In the genomic region with DNA sequence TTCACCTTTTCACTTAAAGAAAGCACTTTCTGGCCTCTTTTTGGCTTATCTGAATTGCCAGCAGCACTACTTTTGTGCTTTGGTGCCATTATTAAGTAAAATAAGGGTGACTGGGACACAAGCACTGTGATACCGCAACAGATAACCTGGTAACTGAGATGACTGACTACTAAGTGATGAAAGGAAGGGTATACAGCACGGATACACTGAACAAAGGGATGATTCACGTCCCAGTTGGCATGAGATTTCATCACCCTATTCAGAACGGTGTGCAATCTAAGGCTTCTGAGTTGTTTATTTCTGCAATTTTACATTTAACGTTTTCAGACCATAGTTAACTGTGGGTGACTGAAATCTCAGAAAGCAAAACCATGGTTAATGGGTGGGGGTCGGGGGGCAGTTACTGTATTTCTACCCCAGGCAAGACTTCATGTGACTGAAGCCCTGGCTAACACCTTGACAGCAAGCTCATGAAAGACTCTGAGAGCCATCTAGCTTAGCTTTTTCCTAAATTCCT, we compare ENCODE assay signal across 13 cellular contexts.
DNase-seq lines count a peak whose midpoint lies in the region; ATAC-seq, FAIRE-seq and TF ChIP-seq lines count a peak whose summit lies in the region.
"Had no signal": no experiment of that assay in that cellular context is flagged by ENCODE, and none has a peak within 500 bp of the region (broad histone marks: within the 10 kb centered on the region; RNA-seq: fewer than 3 reads in every experiment).

No MANE protein-coding gene starts in this region.

- no peak overlapping the region for H3K4me3 ChIP-seq in small intestine (ENCODE audit: low read depth in 1 of 2, low read length in 2 of 2)
- H3K4me3 ChIP-seq: tibial artery had no signal

- CTCF ChIA-PET in RWPE1 (lab: Yijun Ruan, JAX) = no interaction called here

- no peaks in the 10 kb centered on the region for H3K36me3 Mint-ChIP-seq in activated T-cell treated with anti-CD3 and anti-CD28 coated beads, Interleukin-2, amount 50 U/mL, for 72 hours (ENCODE audit: insufficient read depth in 2 of 2)
- no peaks in the 10 kb centered on the region for H3K36me3 Mint-ChIP-seq in activated T-cell treated with anti-CD3 and anti-CD28 coated beads, Interleukin-2, amount 50 U/mL, for 4 hours (ENCODE audit: insufficient read depth)

- peak; percentile 57 to 63 for ATAC-seq in activated T-cell treated with anti-CD3 and anti-CD28 coated beads, Interleukin-2, amount 50 U/mL, for 72 hours (replicated peaks in 1 of 2)
- ATAC-seq in activated T-cell treated with anti-CD3 and anti-CD28 coated beads, Interleukin-2, amount 50 U/mL, for 4 hours = no peak
- ATAC-seq: left ventricle myocardium superior had no signal

- no peak for TF ChIP-seq CTCF in RWPE1 (conservative IDR thresholded peaks at IDR 0.05; ENCODE audit: low read depth)

- FAIRE-seq in urothelium cell line (lab: Jason Lieb, UNC) (peak; percentile 79), small intestine (lab: Jason Lieb, UNC) (no peak)

- no peak overlapping the region for H3K27ac Mint-ChIP-seq in activated T-cell treated with anti-CD3 and anti-CD28 coated beads, Interleukin-2, amount 50 U/mL, for 72 hours

- no peaks in the 10 kb centered on the region for H3K9me3 ChIP-seq in small intestine (ENCODE audit: control insufficient read depth, low read depth)
- H3K9me3 ChIP-seq: tibial artery had no signal

- H3K27me3 ChIP-seq in small intestine (ENCODE audit: control insufficient read depth in 2 of 2, insufficient read depth in 2 of 2, low read length in 2 of 2) = no peaks in the 10 kb centered on the region
- H3K27me3 ChIP-seq: tibial artery had no signal

- H3K27ac ChIP-seq in RWPE1 (no peak overlapping the region), epithelial cell of prostate (peak overlapping the region; percentile 90), small intestine (ENCODE audit: low read depth in 1 of 2, low read length in 1 of 2) (no peak overlapping the region)
- H3K27ac ChIP-seq: tibial artery had no signal

- no peak overlapping the region for H3K4me3 Mint-ChIP-seq in activated T-cell treated with anti-CD3 and anti-CD28 coated beads, Interleukin-2, amount 50 U/mL, for 72 hours
- H3K4me3 Mint-ChIP-seq in activated T-cell treated with anti-CD3 and anti-CD28 coated beads, Interleukin-2, amount 50 U/mL, for 4 hours = no peak overlapping the region

- H3K36me3 ChIP-seq in small intestine (ENCODE audit: control insufficient read depth in 2 of 2, insufficient read depth in 2 of 2, low read length in 2 of 2) = no peaks in the 10 kb centered on the region
- H3K36me3 ChIP-seq: tibial artery had no signal

- H3K9me3 Mint-ChIP-seq in activated T-cell treated with anti-CD3 and anti-CD28 coated beads, Interleukin-2, amount 50 U/mL, for 72 hours = no peaks in the 10 kb centered on the region
- no peaks in the 10 kb centered on the region for H3K9me3 Mint-ChIP-seq in activated T-cell treated with anti-CD3 and anti-CD28 coated beads, Interleukin-2, amount 50 U/mL, for 4 hours

- 69 to 73% (median 72%) methylated on average over 6 of the region's 6 CpGs for WGBS in small intestine, 3 donors

- POLR2A ChIA-PET in RWPE1 (lab: Yijun Ruan, JAX; ENCODE audit: low non-redundant PET) = no interaction called here

- DNase-seq in activated T-cell treated with anti-CD3 and anti-CD28 coated beads, Interleukin-2, amount 50 U/mL, for 72 hours = no peak
- DNase-seq in activated T-cell treated with anti-CD3 and anti-CD28 coated beads, Interleukin-2, amount 50 U/mL, for 4 hours = no peak
- DNase-seq in RWPE1 (ENCODE audit: low spot score) = peak; percentile 81
- peak; percentile 64 for DNase-seq in epithelial cell of prostate (ENCODE audit: low read depth, low spot score)
- DNase-seq in urothelium cell line (ENCODE audit: low spot score) = peak; percentile 46
- DNase-seq in small intestine = no peak
- DNase-seq in NCI-H774 (lab: John Stamatoyannopoulos, UW) = no peak
- no peak for DNase-seq in mucosa of gallbladder (ENCODE audit: low spot score)
- DNase-seq: amniotic stem cell, left ventricle myocardium superior, NCI-H2171 treated with DMSO at 0.1 percent for 48 hours, posterior cingulate gyrus, tibial artery had no signal

- H3K4me1 Mint-ChIP-seq in activated T-cell treated with anti-CD3 and anti-CD28 coated beads, Interleukin-2, amount 50 U/mL, for 72 hours (ENCODE audit: low read depth) = no peaks in the 10 kb centered on the region
- no peaks in the 10 kb centered on the region for H3K4me1 Mint-ChIP-seq in activated T-cell treated with anti-CD3 and anti-CD28 coated beads, Interleukin-2, amount 50 U/mL, for 4 hours (ENCODE audit: low read depth)

- no peaks in the 10 kb centered on the region for H3K4me1 ChIP-seq in small intestine (ENCODE audit: control insufficient read depth in 2 of 2, insufficient read depth in 1 of 2, low read depth in 1 of 2, low read length in 1 of 2)
- H3K4me1 ChIP-seq: tibial artery had no signal

- peaks cover 28% of the 10 kb centered on the region for H3K27me3 Mint-ChIP-seq in activated T-cell treated with anti-CD3 and anti-CD28 coated beads, Interleukin-2, amount 50 U/mL, for 72 hours (ENCODE audit: low read depth)
- H3K27me3 Mint-ChIP-seq in activated T-cell treated with anti-CD3 and anti-CD28 coated beads, Interleukin-2, amount 50 U/mL, for 4 hours (ENCODE audit: low read depth) = peaks cover 6% of the 10 kb centered on the region

Comparison
In these comparisons a context has a peak if more than half of its experiments do, and no peak if none do; other contexts are left out.
1. ATAC-seq: peak in activated T-cell treated with anti-CD3 and anti-CD28 coated beads, Interleukin-2, amount 50 U/mL, for 72 hours (2 of 2); none in activated T-cell treated with anti-CD3 and anti-CD28 coated beads, Interleukin-2, amount 50 U/mL, for 4 hours (0 of 2).
2. DNase-seq: peak in RWPE1 (single experiment), epithelial cell of prostate (single experiment) and urothelium cell line (single experiment); none in activated T-cell treated with anti-CD3 and anti-CD28 coated beads, Interleukin-2, amount 50 U/mL, for 72 hours (0 of 2), activated T-cell treated with anti-CD3 and anti-CD28 coated beads, Interleukin-2, amount 50 U/mL, for 4 hours (single experiment), small intestine (single experiment), NCI-H774 (single experiment) and mucosa of gallbladder (single experiment).